ENCODE assay signal across 10 cellular contexts in genomic region chr3:133437391-133438093, GRCh38. TPM values are rescaled to one million over a fixed set of nuclear protein-coding genes. Genes with fewer than 3 reads are reported as not detected.
A peak's percentile ranks its signal among the peaks of the same experiment; 100 is the strongest.
DNase-seq lines count a peak whose midpoint lies in the region; ATAC-seq and TF ChIP-seq lines count a peak whose summit lies in the region.
"Had no signal": no experiment of that assay in that cellular context is flagged by ENCODE, and none has a peak within 500 bp of the region (broad histone marks: within the 10 kb centered on the region; RNA-seq: fewer than 3 reads in every experiment).

No MANE protein-coding gene starts in this region.

- intact Hi-C loops in Right ventricle myocardium superior (cut with DNase I) = no loop called here
- intact Hi-C loops in Right ventricle myocardium inferior (cut with DNase I) = no loop called here
- intact Hi-C loops in OCI-LY7 (cut with micrococcal nuclease; ENCODE audit: unreplicated experiment) = no loop called here
- intact Hi-C loops in vagina (cut with DNase I) = loop anchor here (10.0 kb wide), 1 partner anchor 1093 kb away; no protein-coding TSS in a partner anchor

- H3K4me1 ChIP-seq in OCI-LY7 (ENCODE audit: insufficient read depth, low read length, poor library complexity, severe bottlenecking) (peaks cover 11% of the 10 kb centered on the region), fibroblast of lung (ENCODE audit: control insufficient read depth, extremely low read depth, insufficient read depth, low read length) (no peaks in the 10 kb centered on the region), vagina (no peaks in the 10 kb centered on the region)

- H3K36me3 ChIP-seq in OCI-LY7 (ENCODE audit: insufficient read depth, low read length) (peaks cover 12% of the 10 kb centered on the region; the same call in 1 of the 2 replicates), fibroblast of lung (ENCODE audit: control insufficient read depth, insufficient read depth, low read length) (no peaks in the 10 kb centered on the region), vagina (no peaks in the 10 kb centered on the region)

- peak; percentile 34 for ATAC-seq in Right ventricle myocardium superior (ENCODE audit: poor library complexity)
- no peak for ATAC-seq in Right ventricle myocardium inferior
- no peak for ATAC-seq in GM19452 (IDR thresholded peaks at IDR 0.05; ENCODE audit: unreplicated experiment)
- ATAC-seq: mucosa of descending colon had no signal

- no peak for DNase-seq in Right ventricle myocardium superior
- no peak for DNase-seq in Right ventricle myocardium inferior (ENCODE audit: missing footprints)
- no peak for DNase-seq in OCI-LY7 (ENCODE audit: low spot score)
- DNase-seq in fibroblast of lung (ENCODE audit: low read depth in 2 of 2) = peak; percentile 10 to 41
- DNase-seq in vagina (ENCODE audit: extremely low spot score in 2 of 2) = no peak
- DNase-seq in erythroblast (lab: John Stamatoyannopoulos, UW) = no peak
- DNase-seq in stimulated activated CD4-positive, alpha-beta T cell treated with anti-CD3 and anti-CD28 coated beads, Interleukin-2, amount 100 ng/mL, for 48 hours = no peak

- no peaks in the 10 kb centered on the region for H4K20me1 ChIP-seq in OCI-LY7 (ENCODE audit: insufficient read depth, low read length)
- H4K20me1 ChIP-seq in fibroblast of lung (ENCODE audit: control insufficient read depth, extremely low read depth, insufficient read depth, low read length) = no peaks in the 10 kb centered on the region

- TF ChIP-seq CTCF in OCI-LY7 (conservative IDR thresholded peaks at IDR 0.05; ENCODE audit: low read length) = peak; percentile 37; the same call in 1 of the 2 replicates
- TF ChIP-seq CTCF in fibroblast of lung (conservative IDR thresholded peaks at IDR 0.05 in 1 of 2, IDR thresholded peaks at IDR 0.05 in 1 of 2; ENCODE audit: low read depth in 1 of 2, low read length in 2 of 2) = peak in 1 of 2 donors; percentile 10
- no peak for TF ChIP-seq CTCF in vagina (IDR thresholded peaks at IDR 0.05)

- no peaks in the 10 kb centered on the region for H3K27me3 ChIP-seq in fibroblast of lung (ENCODE audit: control insufficient read depth, insufficient read depth, low read length)
- no peaks in the 10 kb centered on the region for H3K27me3 ChIP-seq in vagina

- H3K9me3 ChIP-seq in OCI-LY7 (ENCODE audit: low read length) = peaks cover 8% of the 10 kb centered on the region; the same call in 1 of the 2 replicates
- no peaks in the 10 kb centered on the region for H3K9me3 ChIP-seq in fibroblast of lung (ENCODE audit: control insufficient read depth, insufficient read depth, low read depth, low read length)
- H3K9me3 ChIP-seq in vagina = no peaks in the 10 kb centered on the region
- H3K9me3 ChIP-seq: mucosa of descending colon had no signal

- H3K27ac ChIP-seq in OCI-LY7 (ENCODE audit: low read depth, low read length, poor library complexity, severe bottlenecking) (no peak overlapping the region), fibroblast of lung (ENCODE audit: insufficient read depth, low read length) (no peak overlapping the region), vagina (peak overlapping the region; percentile 61)

- H3K79me2 ChIP-seq in OCI-LY7 (ENCODE audit: insufficient read depth, low read depth, low read length) (no peaks in the 10 kb centered on the region), fibroblast of lung (ENCODE audit: control insufficient read depth, insufficient read depth, low read length) (no peaks in the 10 kb centered on the region)

- H3K4me3 ChIP-seq in OCI-LY7 (ENCODE audit: low read depth, low read length, poor library complexity, severe bottlenecking) = no peak overlapping the region
- H3K4me3 ChIP-seq in fibroblast of lung (replicated peaks in 1 of 4; ENCODE audit: control extremely low read depth in 1 of 4, insufficient read depth in 1 of 4, low read depth in 3 of 4, low read length in 4 of 4) = no peak overlapping the region
- H3K4me3 ChIP-seq in vagina = no peak overlapping the region
- H3K4me3 ChIP-seq: mucosa of descending colon had no signal

- no TSS peak for BruUV-seq in OCI-LY7 (replicated peaks; lab: Mats Ljungman, UMichigan)

- no peaks in the 10 kb centered on the region for H3K9me2 ChIP-seq in OCI-LY7 (ENCODE audit: insufficient read depth, low read length)

- H2AFZ ChIP-seq in OCI-LY7 (ENCODE audit: low read length) (no peak overlapping the region), fibroblast of lung (ENCODE audit: low read length) (no peak overlapping the region)

- TF ChIP-seq POLR2A in vagina (IDR thresholded peaks at IDR 0.05) (no peak), erythroblast (IDR thresholded peaks at IDR 0.05; ENCODE audit: low read length) (no peak)

- H3K4me2 ChIP-seq in OCI-LY7 (ENCODE audit: low read length) = no peak overlapping the region
- H3K4me2 ChIP-seq in fibroblast of lung (ENCODE audit: extremely low read depth, insufficient read depth, low read length) = no peak overlapping the region

- CTCF ChIA-PET in OCI-LY7 (lab: Charles Lee; ENCODE audit: unreplicated experiment) = interaction anchor here (0.6 kb wide), 1 partner anchor 9 kb away, joined by 3 read pairs; no protein-coding TSS in a partner anchor

- no peak overlapping the region for H3K9ac ChIP-seq in fibroblast of lung (ENCODE audit: insufficient read depth, low read length)

- POLR2A ChIA-PET in OCI-LY7 (lab: Charles Lee) = interaction anchor here (0.9 to 1.5 kb wide), 2 partner anchors 11 to 27 kb away, joined by 4 read pairs; no protein-coding TSS in a partner anchor

RNA-seq across cellular contexts. Expression of gene BFSP2, which starts 37.7 kb away (rescaled TPM):
- not detected for total RNA-seq in Right ventricle myocardium superior
- not detected for total RNA-seq in Right ventricle myocardium inferior
- total RNA-seq in OCI-LY7 (2014; rRNA removed; shearing (Covaris generic)) = 10.6 and 11.7 TPM in 2 replicates
- total RNA-seq in OCI-LY7 (2022) = 19.2 and 25.1 TPM in 2 replicates
- not detected in 2 replicates for total RNA-seq in fibroblast of lung
- not detected in 2 replicates for polyA plus RNA-seq in fibroblast of lung
- not detected in 2 replicates for polyA plus RNA-seq in fibroblast of lung (2012)
- polyA minus RNA-seq in fibroblast of lung (ENCODE audit: low replicate concordance) = not detected in 2 replicates
- not detected for total RNA-seq in vagina
- total RNA-seq: bronchial epithelial cell, mucosa of descending colon had no signal

Comparison
In these comparisons a context has a peak if more than half of its experiments do, and no peak if none do; other contexts are left out.
1. DNase-seq: peak in fibroblast of lung (2 of 2); none in Right ventricle myocardium superior (single experiment), Right ventricle myocardium inferior (single experiment), OCI-LY7 (single experiment), vagina (0 of 2), erythroblast (0 of 2) and stimulated activated CD4-positive, alpha-beta T cell treated with anti-CD3 and anti-CD28 coated beads, Interleukin-2, amount 100 ng/mL, for 48 hours (0 of 2).